16 cellular contexts compared by ENCODE assay signal in genomic region chr1:233905416-233906051, GRCh38. TPM values are rescaled to one million over a fixed set of nuclear protein-coding genes. Genes with fewer than 3 reads are reported as not detected.
DNase-seq lines count a peak whose midpoint lies in the region; ATAC-seq and TF ChIP-seq lines count a peak whose summit lies in the region.
"Had no signal": no experiment of that assay in that cellular context is flagged by ENCODE, and none has a peak within 500 bp of the region (broad histone marks: within the 10 kb centered on the region; RNA-seq: fewer than 3 reads in every experiment).

No MANE protein-coding gene starts in this region.

- H3K36me3 ChIP-seq in right atrium auricular region (no peaks in the 10 kb centered on the region), left lung (no peaks in the 10 kb centered on the region)
- H3K36me3 ChIP-seq in naive thymus-derived CD4-positive, alpha-beta T cell (ENCODE audit: control insufficient read depth in 2 of 3, insufficient read depth in 3 of 3, low read length in 3 of 3): no peaks in the 10 kb centered on the region

- no peaks in the 10 kb centered on the region for H3K9me3 Mint-ChIP-seq in type B pancreatic cell
- peaks cover 0 to 7% (median 2%) of the 10 kb centered on the region in 11 donors for H3K9me3 Mint-ChIP-seq in naive thymus-derived CD4-positive, alpha-beta T cell
- H3K9me3 Mint-ChIP-seq: activated T-cell treated with anti-CD3 and anti-CD28 coated beads, Interleukin-2, amount 50 U/mL, for 24 hours had no signal

- intact Hi-C loops in left cardiac atrium (cut with DNase I) (loop anchor here in 1 of 2 donors (10.0 kb wide), 1 partner anchor 381 kb away; no protein-coding TSS in a partner anchor), left lung (cut with DNase I) (no loop called here)
- intact Hi-C loops in naive thymus-derived CD4-positive, alpha-beta T cell (cut with micrococcal nuclease): no loop called here

- TF ChIP-seq CTCF in right atrium auricular region (IDR thresholded peaks at IDR 0.05) (no peak), coronary artery (IDR thresholded peaks at IDR 0.05) (no peak), left lung (IDR thresholded peaks at IDR 0.05) (no peak), type B pancreatic cell (conservative IDR thresholded peaks at IDR 0.05) (no peak)

- DNase-seq in right atrium auricular region (ENCODE audit: low spot score): no peak
- DNase-seq in left cardiac atrium: no peak
- DNase-seq in coronary artery (ENCODE audit: low spot score): no peak
- DNase-seq in left lung: peak in 1 of 2 donors; percentile 67
- no peak for DNase-seq in type B pancreatic cell (ENCODE audit: extremely low spot score, unreplicated experiment)
- DNase-seq in activated T-cell treated with anti-CD3 and anti-CD28 coated beads for 4 hours: no peak
- no peak for DNase-seq in naive thymus-derived CD4-positive, alpha-beta T cell
- DNase-seq: activated T-cell treated with anti-CD3 and anti-CD28 coated beads, Interleukin-2, amount 50 U/mL, for 24 hours; central memory CD4-positive, alpha-beta T cell; DND-41; NCI-H2029; stimulated activated CD4-positive, alpha-beta T cell treated with anti-CD3 and anti-CD28 coated beads, Interleukin-12 subunit alpha, Interleukin-12 subunit beta, amount 100 ng/mL, for 4 hours; stimulated activated naive B cell treated with anti-CD40 and anti-IgM and Interleukin-4, amounts not matched to agents 10 μg/mL and 1 μg/mL and 100 μg/mL, for 72 hours had no signal

- H3K4me3 ChIP-seq in right atrium auricular region: peak overlapping the region; percentile 22 to 43
- H3K4me3 ChIP-seq in coronary artery: peak overlapping the region; percentile 38
- H3K4me3 ChIP-seq in left lung: peak overlapping the region; percentile 5 to 28
- H3K4me3 ChIP-seq in naive thymus-derived CD4-positive, alpha-beta T cell (ENCODE audit: low read length): no peak overlapping the region
- H3K4me3 ChIP-seq: mucosa of descending colon had no signal

- H3K27ac ChIP-seq in right atrium auricular region: no peak overlapping the region
- H3K27ac ChIP-seq in coronary artery: no peak overlapping the region
- no peak overlapping the region for H3K27ac ChIP-seq in left lung
- H3K27ac ChIP-seq in naive thymus-derived CD4-positive, alpha-beta T cell (ENCODE audit: low read depth, low read length): no peak overlapping the region

- H3K27ac Mint-ChIP-seq in type B pancreatic cell: no peak overlapping the region
- no peak overlapping the region for H3K27ac Mint-ChIP-seq in naive thymus-derived CD4-positive, alpha-beta T cell
- H3K27ac Mint-ChIP-seq: activated T-cell treated with anti-CD3 and anti-CD28 coated beads, Interleukin-2, amount 50 U/mL, for 24 hours; IgD-negative memory B cell; stimulated activated naive B cell treated with anti-CD40 and anti-IgM and Interleukin-4, amounts not matched to agents 10 μg/mL and 1 μg/mL and 100 μg/mL, for 72 hours had no signal

- CTCF ChIA-PET in naive thymus-derived CD4-positive, alpha-beta T cell (lab: Charles Lee): no interaction called here

- peaks cover 5% of the 10 kb centered on the region in 2 donors for H3K27me3 ChIP-seq in right atrium auricular region
- peaks cover 23 to 61% of the 10 kb centered on the region in 2 donors for H3K27me3 ChIP-seq in left lung
- peaks cover 0 to 5% of the 10 kb centered on the region in 2 donors for H3K27me3 ChIP-seq in naive thymus-derived CD4-positive, alpha-beta T cell (ENCODE audit: control insufficient read depth in 2 of 2, insufficient read depth in 2 of 2, low read length in 2 of 2)

- H3K4me1 Mint-ChIP-seq in type B pancreatic cell (ENCODE audit: unreplicated experiment): peaks cover 3% of the 10 kb centered on the region
- H3K4me1 Mint-ChIP-seq in naive thymus-derived CD4-positive, alpha-beta T cell: peaks cover 0 to 14% (median 7%) of the 10 kb centered on the region in 7 donors

- H3K4me3 Mint-ChIP-seq in type B pancreatic cell: peak overlapping the region; percentile 86
- H3K4me3 Mint-ChIP-seq in naive thymus-derived CD4-positive, alpha-beta T cell: peak overlapping the region in 1 of 10 donors; percentile 18
- H3K4me3 Mint-ChIP-seq: activated T-cell treated with anti-CD3 and anti-CD28 coated beads, Interleukin-2, amount 50 U/mL, for 24 hours; stimulated activated naive B cell treated with anti-CD40 and anti-IgM and Interleukin-4, amounts not matched to agents 10 μg/mL and 1 μg/mL and 100 μg/mL, for 72 hours had no signal

- H3K27me3 Mint-ChIP-seq in type B pancreatic cell: peaks cover 80% of the 10 kb centered on the region
- peaks cover 54 to 71% (median 63%) of the 10 kb centered on the region in 5 donors for H3K27me3 Mint-ChIP-seq in naive thymus-derived CD4-positive, alpha-beta T cell

- POLR2A ChIA-PET in naive thymus-derived CD4-positive, alpha-beta T cell (lab: Charles Lee): no interaction called here

- ATAC-seq in left cardiac atrium (no peak), left lung (no peak), HG02884 (IDR thresholded peaks at IDR 0.05; ENCODE audit: unreplicated experiment) (no peak)
- no peak for ATAC-seq in naive thymus-derived CD4-positive, alpha-beta T cell
- ATAC-seq: stimulated activated naive B cell treated with anti-CD40 and anti-IgM and Interleukin-4, amounts not matched to agents 10 μg/mL and 1 μg/mL and 100 μg/mL, for 72 hours had no signal

- H3K4me1 ChIP-seq in right atrium auricular region (peaks cover 0 to 8% of the 10 kb centered on the region in 2 donors), left lung (peaks cover 0 to 7% of the 10 kb centered on the region in 2 donors)
- H3K4me1 ChIP-seq in naive thymus-derived CD4-positive, alpha-beta T cell (ENCODE audit: control insufficient read depth in 2 of 2, insufficient read depth in 2 of 2, low read length in 2 of 2): no peaks in the 10 kb centered on the region

- H3K36me3 Mint-ChIP-seq in type B pancreatic cell: no peaks in the 10 kb centered on the region
- H3K36me3 Mint-ChIP-seq in naive thymus-derived CD4-positive, alpha-beta T cell: peaks cover 0 to 10% (median 4%) of the 10 kb centered on the region in 5 donors
- H3K36me3 Mint-ChIP-seq: IgD-negative memory B cell had no signal

- H3K9me3 ChIP-seq in right atrium auricular region (no peaks in the 10 kb centered on the region), left lung (no peaks in the 10 kb centered on the region)
- no peaks in the 10 kb centered on the region for H3K9me3 ChIP-seq in naive thymus-derived CD4-positive, alpha-beta T cell (ENCODE audit: control insufficient read depth in 2 of 3, low read length in 3 of 3)
- H3K9me3 ChIP-seq: mucosa of descending colon had no signal

RNA-seq across cellular contexts. Expression of gene SLC35F3, which starts 1.1 kb away (rescaled TPM):
- not detected for total RNA-seq in right atrium auricular region
- total RNA-seq in left cardiac atrium: under 1 TPM in 1 of 2 donors, not detected in 1; 0.08 TPM
- under 1 TPM; 0.58 to 0.64 TPM for total RNA-seq in left lung
- 1.5 and 2.1 TPM in 2 replicates for total RNA-seq in type B pancreatic cell (ENCODE audit: low replicate concordance)
- total RNA-seq in naive thymus-derived CD4-positive, alpha-beta T cell: 10 to 100 TPM in 1 of 5 experiments, under 1 TPM in 2, not detected in 2; 0.11 to 15.2 (median 0.12) TPM
- 1 to 10 TPM in 1 of 2 donors, under 1 TPM in 1; 0.96 to 1.4 TPM for polyA plus RNA-seq in naive thymus-derived CD4-positive, alpha-beta T cell
- polyA plus RNA-seq: IgD-negative memory B cell had no signal
